Comparison of ENCODE assay signal across 1 cellular context in genomic region chr5:55502759-55503158, GRCh38.
TF ChIP-seq lines count a peak whose summit lies in the region.

No MANE protein-coding gene starts in this region.

TF ChIP-seq in WTC11, 78 proteins besides CTCF, POLR2A, EP300 and RAD21 (continued from another document):
- TF ChIP-seq ATF2 (CRISPR knock-in tag; IDR thresholded peaks at IDR 0.05; ENCODE audit: borderline replicate concordance, low read depth): no peak
- TF ChIP-seq USF2 (CRISPR knock-in tag; IDR thresholded peaks at IDR 0.05): no peak
- no peak for TF ChIP-seq ZNF396 (CRISPR knock-in tag; IDR thresholded peaks at IDR 0.05; ENCODE audit: borderline replicate concordance)
TF ChIP-seq in WTC11: peak in this region for 0.
